27 cellular contexts compared by ENCODE assay signal in genomic region chr13:79688741-79689140, GRCh38.
A peak's percentile ranks its signal among the peaks of the same experiment; 100 is the strongest.
DNase-seq lines count a peak whose midpoint lies in the region; TF ChIP-seq lines count a peak whose summit lies in the region.
"Had no signal": no experiment of that assay in that cellular context is flagged by ENCODE, and none has a peak within 500 bp of the region (broad histone marks: within the 10 kb centered on the region; RNA-seq: fewer than 3 reads in every experiment).

No MANE protein-coding gene starts in this region.

- H3K4me3 ChIP-seq in thyroid gland (replicated peaks in 1 of 3), result no peak overlapping the region
- H3K4me3 ChIP-seq: A549; BLaER1; BLaER1 treated with 17β-estradiol and CSF1 and Interleukin-3, amounts not matched to agents 10 nM and 100 nM had no signal

- TF ChIP-seq CTCF in thyroid gland (IDR thresholded peaks at IDR 0.05), result no peak

- H3K9me3 ChIP-seq in thyroid gland, result no peaks in the 10 kb centered on the region
- H3K9me3 ChIP-seq: A549, BE2C, BLaER1, Caco-2 had no signal

- no peaks in the 10 kb centered on the region for H3K36me3 ChIP-seq in thyroid gland
- H3K36me3 ChIP-seq: BE2C; BLaER1; BLaER1 treated with 17β-estradiol and CSF1 and Interleukin-3, amounts not matched to agents 10 nM and 100 nM had no signal

- intact Hi-C loops in thyroid gland (cut with DNase I), result no loop called here

- no peak for TF ChIP-seq POLR2A in thyroid gland (IDR thresholded peaks at IDR 0.05)

- WGBS in thyroid gland, 2 donors, result 35 to 40% methylated on average over 5 of the region's 5 CpGs

- H3K27ac ChIP-seq in thyroid gland, result no peak overlapping the region
- H3K27ac ChIP-seq: 22Rv1; A549; BLaER1; BLaER1 treated with 17β-estradiol and CSF1 and Interleukin-3, amounts not matched to agents 10 nM and 100 nM; C4-2B had no signal

- peaks cover 0 to 15% of the 10 kb centered on the region in 2 donors for H3K4me1 ChIP-seq in thyroid gland
- H3K4me1 ChIP-seq: A549; BE2C; BLaER1; BLaER1 treated with 17β-estradiol and CSF1 and Interleukin-3, amounts not matched to agents 10 nM and 100 nM; Caco-2 had no signal

- DNase-seq in thyroid gland (peak; percentile 78 to 83), mesenteric fat pad (ENCODE audit: low spot score) (no peak)
- DNase-seq: 8988T; ACHN; AML-193; BE2C; C1 segment of cervical spinal cord; Caco-2; Calu3; CD4-positive, alpha-beta memory T cell; CD4-positive, alpha-beta T cell; CD4-positive, CD25-positive, alpha-beta regulatory T cell; CD8-positive, alpha-beta memory T cell; CD8-positive, alpha-beta T cell; COR-L47; DMS 273 treated with DMSO at 0.1 percent for 48 hours; DMS153; DMS53; DMS79; DMS79 treated with DMSO at 0.1 percent for 48 hours; DND-41; EL had no signal

- no peaks in the 10 kb centered on the region for H3K27me3 ChIP-seq in thyroid gland
- H3K27me3 ChIP-seq: BE2C; BLaER1; BLaER1 treated with 17β-estradiol and CSF1 and Interleukin-3, amounts not matched to agents 10 nM and 100 nM had no signal
